Comparison of ENCODE assay signal across 24 cellular contexts in the genomic region with DNA sequence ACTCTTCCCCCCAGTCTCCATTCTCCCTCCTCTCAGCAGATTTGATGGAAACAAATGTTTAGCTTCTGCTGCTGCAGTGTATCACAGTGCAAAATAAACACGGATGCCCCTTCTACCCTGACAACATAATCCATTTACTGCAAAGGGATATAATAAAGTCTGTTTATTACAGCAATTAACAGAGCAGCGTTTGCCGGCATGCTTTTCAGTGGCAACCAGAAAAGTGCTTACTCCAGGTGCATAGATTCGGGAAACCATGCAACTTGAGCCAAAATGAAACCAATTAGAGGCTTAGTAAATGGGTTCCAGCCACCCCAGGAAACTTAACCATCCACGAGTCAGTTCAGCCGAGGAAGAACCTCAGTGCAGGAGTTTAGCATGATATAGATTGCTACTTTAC. TPM values are rescaled to one million over a fixed set of nuclear protein-coding genes. Genes with fewer than 3 reads are reported as not detected.
DNase-seq lines count a peak whose midpoint lies in the region; ATAC-seq and FAIRE-seq lines count a peak whose summit lies in the region.
"Had no signal": no experiment of that assay in that cellular context is flagged by ENCODE, and none has a peak within 500 bp of the region (broad histone marks: within the 10 kb centered on the region; RNA-seq: fewer than 3 reads in every experiment).

No MANE protein-coding gene starts in this region.

- H2BK5ac ChIP-seq in neuronal stem cell (ENCODE audit: low read length): no peak overlapping the region

- H3K79me1 ChIP-seq in neuronal stem cell (ENCODE audit: low read depth, low read length): no peaks in the 10 kb centered on the region

- no peak overlapping the region for H2BK120ac ChIP-seq in neuronal stem cell (ENCODE audit: low read depth, low read length)

- no peak overlapping the region for H3K27ac ChIP-seq in neuronal stem cell (replicated peaks; ENCODE audit: low read length)
- H3K27ac ChIP-seq: esophagus squamous epithelium, HL-60, PC-9, uterus had no signal

- peak; percentile 58 for DNase-seq in COR-L47 (lab: John Stamatoyannopoulos, UW)
- peak; percentile 86 for DNase-seq in NCI-H1105 (lab: John Stamatoyannopoulos, UW)
- DNase-seq in NCI-H748 (lab: John Stamatoyannopoulos, UW; ENCODE audit: unreplicated experiment): peak; percentile 92
- no peak for DNase-seq in urothelium cell line (ENCODE audit: low spot score)
- no peak for DNase-seq in neuronal stem cell (ENCODE audit: low spot score)
- no peak for DNase-seq in activated T-cell treated with anti-CD3 and anti-CD28 coated beads, Interleukin-2, amount 50 U/mL, for 4 hours
- DNase-seq: ACHN; activated CD4-positive, alpha-beta T cell treated with anti-CD3 and anti-CD28 coated beads, Interleukin-2, amount 50 U/mL, for 48 hours; DMS53; esophagus squamous epithelium; left cardiac atrium; NCI-H510A treated with DMSO at 0.1 percent for 48 hours; PC-9; stimulated activated CD8-positive, alpha-beta memory T cell treated with anti-CD3 and anti-CD28 coated beads, Interleukin-4, amount 100 ng/mL, for 48 hours; T-helper 2 cell; uterus had no signal

- no peak overlapping the region for H3K4me3 Mint-ChIP-seq in activated T-cell treated with anti-CD3 and anti-CD28 coated beads, Interleukin-2, amount 50 U/mL, for 4 hours
- H3K4me3 Mint-ChIP-seq: central memory CD8-positive, alpha-beta T cell; mesothelial cell of epicardium had no signal

- no peak overlapping the region for H3K4me2 ChIP-seq in neuronal stem cell (ENCODE audit: insufficient read depth, low read length, poor library complexity, severe bottlenecking)
- H3K4me2 ChIP-seq: PC-9 had no signal

- H3K9me3 ChIP-seq in endocrine pancreas (ENCODE audit: control insufficient read depth, low read length): no peaks in the 10 kb centered on the region
- H3K9me3 ChIP-seq in neuronal stem cell (replicated peaks in 1 of 2; ENCODE audit: control insufficient read depth in 2 of 2, insufficient read depth in 1 of 2, low read depth in 1 of 2, low read length in 2 of 2): no peaks in the 10 kb centered on the region
- H3K9me3 ChIP-seq: esophagus squamous epithelium, uterus had no signal

- no peak overlapping the region for H3K18ac ChIP-seq in neuronal stem cell (ENCODE audit: low read length)

- H3K4ac ChIP-seq in neuronal stem cell (ENCODE audit: low read length): no peak overlapping the region

- no peak overlapping the region for H2BK15ac ChIP-seq in neuronal stem cell (ENCODE audit: low read length)

- H3K36me3 ChIP-seq in endocrine pancreas (ENCODE audit: control insufficient read depth, insufficient read depth, low read length) (no peaks in the 10 kb centered on the region), neuronal stem cell (replicated peaks in 1 of 2; ENCODE audit: control insufficient read depth in 2 of 2, insufficient read depth in 2 of 2, low read length in 2 of 2) (peaks cover 0 to 6% of the 10 kb centered on the region in 2 donors)
- H3K36me3 ChIP-seq: esophagus squamous epithelium, uterus had no signal

- no peaks in the 10 kb centered on the region for H3K36me3 Mint-ChIP-seq in activated T-cell treated with anti-CD3 and anti-CD28 coated beads, Interleukin-2, amount 50 U/mL, for 4 hours (ENCODE audit: insufficient read depth)
- H3K36me3 Mint-ChIP-seq: mesothelial cell of epicardium had no signal

- H3K27me3 Mint-ChIP-seq in activated T-cell treated with anti-CD3 and anti-CD28 coated beads, Interleukin-2, amount 50 U/mL, for 4 hours (ENCODE audit: low read depth): peaks cover 12% of the 10 kb centered on the region
- H3K27me3 Mint-ChIP-seq: central memory CD8-positive, alpha-beta T cell had no signal

- peaks cover 12% of the 10 kb centered on the region for H3K4me1 Mint-ChIP-seq in activated T-cell treated with anti-CD3 and anti-CD28 coated beads, Interleukin-2, amount 50 U/mL, for 4 hours (ENCODE audit: low read depth)

- H3K9ac ChIP-seq in endocrine pancreas (ENCODE audit: control insufficient read depth, insufficient read depth, low read length) (peak overlapping the region; percentile 6), neuronal stem cell (ENCODE audit: low read depth, low read length, poor library complexity) (no peak overlapping the region)

- H3K27me3 ChIP-seq in endocrine pancreas (ENCODE audit: control insufficient read depth, insufficient read depth, low read length) (no peaks in the 10 kb centered on the region), neuronal stem cell (ENCODE audit: control insufficient read depth in 3 of 3, insufficient read depth in 3 of 3, low read depth in 1 of 3, low read length in 3 of 3) (peaks cover 0 to 70% (median 0%) of the 10 kb centered on the region in 3 experiments)
- H3K27me3 ChIP-seq: uterus had no signal

- H4K91ac ChIP-seq in neuronal stem cell (ENCODE audit: low read depth, low read length, poor library complexity): no peak overlapping the region

- H2AK5ac ChIP-seq in neuronal stem cell (ENCODE audit: low read depth, low read length): no peak overlapping the region

- H2BK12ac ChIP-seq in neuronal stem cell (ENCODE audit: low read length): no peak overlapping the region

- no peak overlapping the region for H3K14ac ChIP-seq in neuronal stem cell (ENCODE audit: low read length)

- no peak overlapping the region for H4K8ac ChIP-seq in neuronal stem cell (ENCODE audit: low read depth, low read length)

- FAIRE-seq in urothelium cell line (lab: Jason Lieb, UNC): no peak

- no peak overlapping the region for H3K23ac ChIP-seq in neuronal stem cell (ENCODE audit: low read depth, low read length, poor library complexity)

- H2AFZ ChIP-seq in neuronal stem cell (ENCODE audit: low read length): no peak overlapping the region
- H2AFZ ChIP-seq: PC-9 had no signal

- no peak overlapping the region for H3K4me3 ChIP-seq in endocrine pancreas (ENCODE audit: control insufficient read depth, insufficient read depth, low read length)
- H3K4me3 ChIP-seq in neuronal stem cell (ENCODE audit: low read length in 2 of 2): no peak overlapping the region
- H3K4me3 ChIP-seq: esophagus squamous epithelium, PC-9, uterus had no signal

- ATAC-seq in HG03457 (IDR thresholded peaks at IDR 0.05; ENCODE audit: unreplicated experiment): no peak
- ATAC-seq in activated T-cell treated with anti-CD3 and anti-CD28 coated beads, Interleukin-2, amount 50 U/mL, for 4 hours: no peak
- ATAC-seq: left cardiac atrium had no signal

- no CpG with 5 or more reads among the region's 6 CpGs for WGBS in neuronal stem cell (ENCODE audit: extremely low coverage in 2 of 2, insufficient read length in 2 of 2, insufficient replicate concordance in 1 of 2), 2 donors

- no peaks in the 10 kb centered on the region for H3K9me3 Mint-ChIP-seq in activated T-cell treated with anti-CD3 and anti-CD28 coated beads, Interleukin-2, amount 50 U/mL, for 4 hours
- H3K9me3 Mint-ChIP-seq: central memory CD8-positive, alpha-beta T cell; mesothelial cell of epicardium; nephron had no signal

- H3K4me1 ChIP-seq in endocrine pancreas (ENCODE audit: control insufficient read depth, insufficient read depth, low read length) (no peaks in the 10 kb centered on the region), neuronal stem cell (ENCODE audit: control insufficient read depth in 2 of 2, insufficient read depth in 1 of 2, low read depth in 1 of 2, low read length in 2 of 2) (peaks cover 0 to 36% of the 10 kb centered on the region in 2 donors)

RNA-seq across cellular contexts. Expression of gene LEMD1, which starts 12.9 kb away (rescaled TPM):
- polyA plus RNA-seq in neuronal stem cell (2013, experiment 1 of 2): 108 TPM
- 112 TPM for polyA plus RNA-seq in neuronal stem cell (2013, experiment 2 of 2)
- under 1 TPM in 1 of 3 donors, not detected in 2; 0.74 TPM for total RNA-seq in activated T-cell treated with anti-CD3 and anti-CD28 coated beads, Interleukin-2, amount 50 U/mL, for 4 hours
- total RNA-seq: left cardiac atrium, pulmonary artery endothelial cell, subcutaneous adipose tissue had no signal

RNA-seq across cellular contexts. Expression of gene BLACAT1, which starts 21.1 kb away (rescaled TPM):
- polyA plus RNA-seq in neuronal stem cell (2013, experiment 1 of 2): 75.0 TPM
- polyA plus RNA-seq in neuronal stem cell (2013, experiment 2 of 2): 75.3 TPM
- total RNA-seq in activated T-cell treated with anti-CD3 and anti-CD28 coated beads, Interleukin-2, amount 50 U/mL, for 4 hours: under 1 TPM in 2 of 3 donors, not detected in 1; 0.11 to 0.13 TPM
- total RNA-seq: pulmonary artery endothelial cell, subcutaneous adipose tissue had no signal

Comparison
In these comparisons a context has a peak if more than half of its experiments do, and no peak if none do; other contexts are left out.
1. DNase-seq: peak in COR-L47 (single experiment), NCI-H1105 (single experiment) and NCI-H748 (single experiment); none in urothelium cell line (single experiment), neuronal stem cell (single experiment) and activated T-cell treated with anti-CD3 and anti-CD28 coated beads, Interleukin-2, amount 50 U/mL, for 4 hours (single experiment).